Comparison of ENCODE assay signal across 12 cellular contexts in the genomic region with DNA sequence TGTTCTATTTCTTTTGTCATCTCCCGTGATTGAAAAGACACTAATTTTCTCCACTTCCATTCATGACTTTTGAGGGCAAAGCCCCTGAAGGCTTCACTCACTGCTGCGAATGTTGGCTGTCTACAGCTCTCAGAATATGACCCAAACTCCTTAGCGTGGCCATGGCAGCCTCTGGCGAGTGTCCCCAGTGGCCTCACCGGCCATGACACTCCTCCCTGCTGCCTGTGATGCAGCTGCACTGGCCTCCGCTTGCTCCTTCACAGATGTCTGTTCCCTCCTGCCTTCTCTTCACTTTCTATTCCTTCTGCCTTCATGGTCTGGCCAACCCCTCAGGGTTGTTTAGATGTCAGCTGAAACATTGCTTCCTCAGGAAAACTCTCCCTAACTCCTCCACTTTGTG.
"Had no signal": no experiment of that assay in that cellular context is flagged by ENCODE, and none has a peak within 500 bp of the region (broad histone marks: within the 10 kb centered on the region; RNA-seq: fewer than 3 reads in every experiment).

No MANE protein-coding gene starts in this region.

- H3K9me3 Mint-ChIP-seq: activated naive CD4-positive, alpha-beta T cell treated with anti-CD3 and anti-CD28 coated beads, Interleukin-2, amount 50 U/mL, for 24 hours; activated T-cell treated with anti-CD3 and anti-CD28 coated beads, Interleukin-2, amount 50 U/mL, for 24 hours; dendritic cell treated with granulocyte-macrophage colony-stimulating factor and Interleukin-4, amounts not matched to agents 40 ng/mL and 50 ng/mL, for 4 days; effector memory CD8-positive, alpha-beta T cell; neural crest cell had no signal

- DNase-seq: activated CD4-positive, alpha-beta T cell treated with anti-CD3 and anti-CD28 coated beads, Interleukin-2, amount 50 U/mL, for 48 hours; activated CD8-positive, alpha-beta memory T cell treated with anti-CD3 and anti-CD28 coated beads, Interleukin-2, amount 10 ng/mL, durations not matched to agents 7 days and 5 days; activated effector memory CD4-positive, alpha-beta T cell treated with Interleukin-2 at 50 U/mL for 16 hours; activated T-cell treated with anti-CD3 and anti-CD28 coated beads, Interleukin-2, amount 50 U/mL, for 24 hours; effector memory CD8-positive, alpha-beta T cell; hippocampal formation; stomach had no signal

- H3K27ac ChIP-seq: skin epidermis, stomach, vagina had no signal

- H3K36me3 Mint-ChIP-seq: activated CD8-positive, alpha-beta memory T cell treated with anti-CD3 and anti-CD28 coated beads, Interleukin-2, amount 10 ng/mL, durations not matched to agents 7 days and 5 days; activated naive CD4-positive, alpha-beta T cell treated with anti-CD3 and anti-CD28 coated beads, Interleukin-2, amount 50 U/mL, for 24 hours had no signal

- H3K9me3 ChIP-seq: stomach, vagina had no signal

- H3K4me1 ChIP-seq: stomach, vagina had no signal

- H3K4me3 ChIP-seq: skin epidermis, stomach, vagina had no signal

- H3K36me3 ChIP-seq: stomach, vagina had no signal

- H3K27me3 ChIP-seq: stomach, vagina had no signal

- H3K4me1 Mint-ChIP-seq: activated CD8-positive, alpha-beta memory T cell treated with anti-CD3 and anti-CD28 coated beads, Interleukin-2, amount 10 ng/mL, durations not matched to agents 7 days and 5 days; activated naive CD4-positive, alpha-beta T cell treated with anti-CD3 and anti-CD28 coated beads, Interleukin-2, amount 50 U/mL, for 24 hours; neural crest cell had no signal

- H3K4me3 Mint-ChIP-seq: activated CD8-positive, alpha-beta memory T cell treated with anti-CD3 and anti-CD28 coated beads, Interleukin-2, amount 10 ng/mL, durations not matched to agents 7 days and 5 days; activated naive CD4-positive, alpha-beta T cell treated with anti-CD3 and anti-CD28 coated beads, Interleukin-2, amount 50 U/mL, for 24 hours; activated T-cell treated with anti-CD3 and anti-CD28 coated beads, Interleukin-2, amount 50 U/mL, for 24 hours; dendritic cell treated with granulocyte-macrophage colony-stimulating factor and Interleukin-4, amounts not matched to agents 40 ng/mL and 50 ng/mL, for 4 days; effector memory CD8-positive, alpha-beta T cell; neural crest cell had no signal

- ATAC-seq: activated CD8-positive, alpha-beta memory T cell treated with anti-CD3 and anti-CD28 coated beads, Interleukin-2, amount 10 ng/mL, durations not matched to agents 7 days and 5 days; effector memory CD8-positive, alpha-beta T cell had no signal

- H3K27ac Mint-ChIP-seq: activated CD8-positive, alpha-beta memory T cell treated with anti-CD3 and anti-CD28 coated beads, Interleukin-2, amount 10 ng/mL, durations not matched to agents 7 days and 5 days; activated naive CD4-positive, alpha-beta T cell treated with anti-CD3 and anti-CD28 coated beads, Interleukin-2, amount 50 U/mL, for 24 hours; activated T-cell treated with anti-CD3 and anti-CD28 coated beads, Interleukin-2, amount 50 U/mL, for 24 hours; dendritic cell treated with granulocyte-macrophage colony-stimulating factor and Interleukin-4, amounts not matched to agents 40 ng/mL and 50 ng/mL, for 4 days; effector memory CD8-positive, alpha-beta T cell had no signal
